Comparison of ENCODE assay signal across 11 cellular contexts in genomic region chr17:13544292-13544691, GRCh38. TPM values are rescaled to one million over a fixed set of nuclear protein-coding genes. Genes with fewer than 3 reads are reported as not detected.
DNase-seq lines count a peak whose midpoint lies in the region; ATAC-seq and TF ChIP-seq lines count a peak whose summit lies in the region.
"Had no signal": no experiment of that assay in that cellular context is flagged by ENCODE, and none has a peak within 500 bp of the region (broad histone marks: within the 10 kb centered on the region; RNA-seq: fewer than 3 reads in every experiment).

No MANE protein-coding gene starts in this region.

- H3K9me3 ChIP-seq in testis, result no peaks in the 10 kb centered on the region

- peaks cover 3% of the 10 kb centered on the region for H3K4me1 ChIP-seq in testis

- 43 to 51% methylated on average over 7 of the region's 7 CpGs for WGBS in testis, 2 donors

- intact Hi-C loops in testis (cut with DNase I; ENCODE audit: low total_unique reads), result no loop called here

- no peak for ATAC-seq in HG02678 (IDR thresholded peaks at IDR 0.05; ENCODE audit: unreplicated experiment)
- ATAC-seq in GM21737 (IDR thresholded peaks at IDR 0.05; ENCODE audit: unreplicated experiment), result no peak

- no peaks in the 10 kb centered on the region for H3K27me3 ChIP-seq in testis

- TF ChIP-seq POLR2A in testis (IDR thresholded peaks at IDR 0.05), result no peak

- DNase-seq in H4 (ENCODE audit: low spot score) (peak; percentile 78), amniotic epithelial cell (ENCODE audit: low read depth) (peak; percentile 98), iPS-NIHi7 (ENCODE audit: extremely low spot score) (peak; percentile 39), testis (peak; percentile 63), NCI-H2171 (lab: John Stamatoyannopoulos, UW) (no peak)
- no peak for DNase-seq in stimulated activated naive CD4-positive, alpha-beta T cell treated with Interleukin-2 at 50 U/mL for 16 hours (lab: John Stamatoyannopoulos, UW)
- DNase-seq: activated naive CD4-positive, alpha-beta T cell treated with anti-CD3 and anti-CD28 coated beads, Interleukin-2, amount 10 ng/mL, durations not matched to agents 7 days and 5 days; NCI-H748 treated with DMSO at 0.1 percent for 48 hours had no signal

- TF ChIP-seq CTCF in testis (IDR thresholded peaks at IDR 0.05), result no peak

- H3K4me3 ChIP-seq in testis, result no peak overlapping the region

- no peak overlapping the region for H3K27ac ChIP-seq in testis
- H3K27ac ChIP-seq: parathyroid adenoma had no signal

- H3K36me3 ChIP-seq in testis (ENCODE audit: low read depth, missing control alignments), result no peaks in the 10 kb centered on the region

RNA-seq across cellular contexts. Expression of gene HS3ST3A1, which starts 57.4 kb away (rescaled TPM):
- total RNA-seq in H4 (2014; rRNA removed; shearing (Covaris generic)), result 4.7 and 12.6 TPM in 2 replicates
- 1 to 10 TPM; 5.8 to 5.9 TPM for total RNA-seq in testis
- polyA plus RNA-seq in testis (ENCODE audit: insufficient read depth, low read depth, low replicate concordance), result 3.9 TPM

Comparison
In these comparisons a context has a peak if more than half of its experiments do, and no peak if none do; other contexts are left out.
1. DNase-seq: peak in H4 (single experiment), amniotic epithelial cell (single experiment), iPS-NIHi7 (single experiment) and testis (single experiment); none in NCI-H2171 (single experiment) and stimulated activated naive CD4-positive, alpha-beta T cell treated with Interleukin-2 at 50 U/mL for 16 hours (single experiment).